23 cellular contexts compared by ENCODE assay signal in genomic region chr1:21766210-21766609, GRCh38. TPM values are rescaled to one million over a fixed set of nuclear protein-coding genes. Genes with fewer than 3 reads are reported as not detected.
DNase-seq lines count a peak whose midpoint lies in the region; ATAC-seq lines count a peak whose summit lies in the region.
"Had no signal": no experiment of that assay in that cellular context is flagged by ENCODE, and none has a peak within 500 bp of the region (broad histone marks: within the 10 kb centered on the region; RNA-seq: fewer than 3 reads in every experiment).

No MANE protein-coding gene starts in this region.

- H3K27me3 Mint-ChIP-seq in activated naive CD4-positive, alpha-beta T cell treated with anti-CD3 and anti-CD28 coated beads for 36 hours (ENCODE audit: low read depth), result no peaks in the 10 kb centered on the region
- no peaks in the 10 kb centered on the region for H3K27me3 Mint-ChIP-seq in IgD-negative memory B cell
- H3K27me3 Mint-ChIP-seq in activated naive CD8-positive, alpha-beta T cell treated with anti-CD3 and anti-CD28 coated beads, Interleukin-2, amount 50 U/mL, for 24 hours, result no peaks in the 10 kb centered on the region
- H3K27me3 Mint-ChIP-seq: CD8-positive, alpha-beta memory T cell had no signal

- H3K4me3 Mint-ChIP-seq in activated naive CD4-positive, alpha-beta T cell treated with anti-CD3 and anti-CD28 coated beads for 36 hours, result no peak overlapping the region
- H3K4me3 Mint-ChIP-seq in IgD-negative memory B cell, result no peak overlapping the region
- H3K4me3 Mint-ChIP-seq in activated naive CD8-positive, alpha-beta T cell treated with anti-CD3 and anti-CD28 coated beads, Interleukin-2, amount 50 U/mL, for 24 hours, result no peak overlapping the region
- H3K4me3 Mint-ChIP-seq: CD8-positive, alpha-beta memory T cell; mesothelial cell of epicardium had no signal

- peaks cover 3% of the 10 kb centered on the region for H3K36me3 Mint-ChIP-seq in activated naive CD4-positive, alpha-beta T cell treated with anti-CD3 and anti-CD28 coated beads for 36 hours (ENCODE audit: low read depth)
- peaks cover 8% of the 10 kb centered on the region for H3K36me3 Mint-ChIP-seq in IgD-negative memory B cell
- peaks cover 8% of the 10 kb centered on the region for H3K36me3 Mint-ChIP-seq in activated naive CD8-positive, alpha-beta T cell treated with anti-CD3 and anti-CD28 coated beads, Interleukin-2, amount 50 U/mL, for 24 hours (ENCODE audit: low read depth)
- H3K36me3 Mint-ChIP-seq: mesothelial cell of epicardium had no signal

- H3K27ac Mint-ChIP-seq in activated naive CD4-positive, alpha-beta T cell treated with anti-CD3 and anti-CD28 coated beads for 36 hours, result peak overlapping the region; percentile 4
- H3K27ac Mint-ChIP-seq in IgD-negative memory B cell, result peak overlapping the region in 2 of 3 donors; percentile 12 to 53
- H3K27ac Mint-ChIP-seq in activated naive CD8-positive, alpha-beta T cell treated with anti-CD3 and anti-CD28 coated beads, Interleukin-2, amount 50 U/mL, for 24 hours, result peak overlapping the region; percentile 55

- no peaks in the 10 kb centered on the region for H3K9me3 Mint-ChIP-seq in activated naive CD4-positive, alpha-beta T cell treated with anti-CD3 and anti-CD28 coated beads for 36 hours
- no peaks in the 10 kb centered on the region for H3K9me3 Mint-ChIP-seq in IgD-negative memory B cell
- H3K9me3 Mint-ChIP-seq in activated naive CD8-positive, alpha-beta T cell treated with anti-CD3 and anti-CD28 coated beads, Interleukin-2, amount 50 U/mL, for 24 hours, result no peaks in the 10 kb centered on the region
- H3K9me3 Mint-ChIP-seq: CD8-positive, alpha-beta memory T cell; mesothelial cell of epicardium had no signal

- intact Hi-C loops in activated naive CD4-positive, alpha-beta T cell treated with anti-CD3 and anti-CD28 coated beads for 36 hours (cut with micrococcal nuclease), result loop anchor here (1.0 kb wide), 1 partner anchor 13 kb away; no protein-coding TSS in a partner anchor

- ATAC-seq in activated naive CD8-positive, alpha-beta T cell treated with anti-CD3 and anti-CD28 coated beads, Interleukin-2, amount 50 U/mL, for 24 hours, result peak; percentile 77
- peak; percentile 85 for ATAC-seq in stimulated activated naive CD8-positive, alpha-beta T cell treated with anti-CD3 and anti-CD28 coated beads, Interleukin-15, Interleukin-2, amounts not matched to agents 100 U/mL and 50 U/mL, for 24 hours
- ATAC-seq: left lobe of liver, sciatic nerve had no signal

- no peak for DNase-seq in activated naive CD4-positive, alpha-beta T cell treated with anti-CD3 and anti-CD28 coated beads for 36 hours
- no peak for DNase-seq in activated naive CD4-positive, alpha-beta T cell (lab: John Stamatoyannopoulos, UW)
- no peak for DNase-seq in activated naive CD8-positive, alpha-beta T cell treated with anti-CD3 and anti-CD28 coated beads, Interleukin-2, amount 50 U/mL, for 24 hours
- DNase-seq in stimulated activated naive CD8-positive, alpha-beta T cell treated with anti-CD3 and anti-CD28 coated beads, Interleukin-15, Interleukin-2, amounts not matched to agents 100 U/mL and 50 U/mL, for 24 hours, result no peak
- DNase-seq in foreskin melanocyte, result no peak
- no peak for DNase-seq in cortex of kidney (lab: John Stamatoyannopoulos, UW)
- no peak for DNase-seq in stimulated activated naive CD4-positive, alpha-beta T cell (lab: John Stamatoyannopoulos, UW)
- DNase-seq: activated CD4-positive, alpha-beta T cell treated with anti-CD3 and anti-CD28 coated beads for 4 hours; amniotic stem cell; CD8-positive, alpha-beta memory T cell; DMS53; heart right ventricle; Kasumi-1; NCI-H2107; NCI-H510A treated with DMSO at 0.1 percent for 48 hours; posterior cingulate gyrus; tibial artery had no signal

- H3K4me1 Mint-ChIP-seq in activated naive CD4-positive, alpha-beta T cell treated with anti-CD3 and anti-CD28 coated beads for 36 hours (ENCODE audit: low read depth), result peaks cover 69% of the 10 kb centered on the region
- H3K4me1 Mint-ChIP-seq in IgD-negative memory B cell, result peaks cover 48 to 59% (median 52%) of the 10 kb centered on the region in 3 donors
- H3K4me1 Mint-ChIP-seq in activated naive CD8-positive, alpha-beta T cell treated with anti-CD3 and anti-CD28 coated beads, Interleukin-2, amount 50 U/mL, for 24 hours, result peaks cover 76% of the 10 kb centered on the region

- CTCF ChIA-PET in activated naive CD4-positive, alpha-beta T cell treated with anti-CD3 and anti-CD28 coated beads for 36 hours (lab: Charles Lee), result no interaction called here

RNA-seq across cellular contexts. Expression of gene USP48, which starts 16.7 kb away (rescaled TPM):
- 10 to 100 TPM; 89.9 to 93.4 TPM for total RNA-seq in activated naive CD4-positive, alpha-beta T cell treated with anti-CD3 and anti-CD28 coated beads for 36 hours
- 58.4 TPM for polyA plus RNA-seq in IgD-negative memory B cell

RNA-seq across cellular contexts. Expression of gene LDLRAD2, which starts 45.9 kb away (rescaled TPM):
- total RNA-seq in activated naive CD4-positive, alpha-beta T cell treated with anti-CD3 and anti-CD28 coated beads for 36 hours, result not detected
- 0.69 TPM for polyA plus RNA-seq in IgD-negative memory B cell
- total RNA-seq: bronchial epithelial cell; CD8-positive, alpha-beta memory T cell; left lobe of liver had no signal
- polyA plus RNA-seq: CD8-positive, alpha-beta memory T cell; neural cell had no signal

Comparison
In these comparisons a context has a peak if more than half of its experiments do, and no peak if none do; other contexts are left out.
1. H3K27ac Mint-ChIP-seq: peak in every context shown above with its lines; median percentile 55 in activated naive CD8-positive, alpha-beta T cell treated with anti-CD3 and anti-CD28 coated beads, Interleukin-2, amount 50 U/mL, for 24 hours; 32 in IgD-negative memory B cell; 4 in activated naive CD4-positive, alpha-beta T cell treated with anti-CD3 and anti-CD28 coated beads for 36 hours.